Comparison of ENCODE assay signal across 9 cellular contexts in the genomic region with DNA sequence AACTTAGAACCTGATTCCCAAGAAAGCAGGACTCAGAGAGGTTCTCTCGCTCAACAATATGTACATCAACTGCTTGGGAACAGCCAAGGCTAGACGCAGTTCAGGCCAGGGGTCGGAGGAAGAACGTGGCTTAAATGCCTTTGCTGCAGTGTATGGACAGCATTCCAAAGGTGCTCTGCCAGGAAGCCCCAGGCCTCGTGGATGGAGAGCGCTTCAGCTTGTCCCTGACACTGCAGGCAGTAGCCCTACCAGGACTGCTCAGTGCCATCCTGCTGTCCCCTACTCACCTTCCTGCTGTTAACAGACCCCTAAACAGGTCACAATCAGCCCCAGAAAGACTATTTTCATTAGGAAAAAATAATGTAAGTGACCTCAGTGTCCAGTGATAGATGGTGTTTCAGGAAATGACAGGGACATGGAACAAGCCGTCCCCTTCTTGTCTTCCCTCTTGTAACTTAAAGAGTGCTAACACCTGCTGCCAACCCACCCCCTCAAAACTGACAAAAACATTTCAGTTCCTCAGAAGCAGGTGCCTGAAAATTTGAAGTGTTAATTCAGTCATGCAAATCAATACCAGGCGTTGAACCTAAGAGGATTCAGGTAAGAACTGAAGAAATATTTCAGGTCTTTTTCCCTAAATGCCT. TPM values are rescaled to one million over a fixed set of nuclear protein-coding genes. Genes with fewer than 3 reads are reported as not detected.
DNase-seq lines count a peak whose midpoint lies in the region; ATAC-seq and TF ChIP-seq lines count a peak whose summit lies in the region.
"Had no signal": no experiment of that assay in that cellular context is flagged by ENCODE, and none has a peak within 500 bp of the region (broad histone marks: within the 10 kb centered on the region; RNA-seq: fewer than 3 reads in every experiment).

No MANE protein-coding gene starts in this region.

- H3K27ac ChIP-seq in upper lobe of left lung, result peak overlapping the region in 2 of 4 donors; percentile 45 to 58

- TF ChIP-seq CTCF in GM12864 (IDR thresholded peaks at IDR 0.05; ENCODE audit: low read depth, low read length, missing control alignments) (no peak), upper lobe of left lung (IDR thresholded peaks at IDR 0.05) (no peak)

- ATAC-seq in GM21360 (IDR thresholded peaks at IDR 0.05; ENCODE audit: unreplicated experiment) (peak; percentile 39), HG03175 (IDR thresholded peaks at IDR 0.05; ENCODE audit: unreplicated experiment) (peak; percentile 58), upper lobe of left lung (ENCODE audit: low FRiP score in 2 of 2) (no peak)
- no peak for ATAC-seq in activated T-cell treated with anti-CD3 and anti-CD28 coated beads, Interleukin-2, amount 50 U/mL, for 4 hours

- DNase-seq in GM12864 (ENCODE audit: low read depth) (no peak), iris pigment epithelial cell (ENCODE audit: low read depth) (peak; percentile 72), DMS 273 treated with DMSO at 0.1 percent for 48 hours (lab: John Stamatoyannopoulos, UW) (no peak), upper lobe of left lung (no peak)
- no peak for DNase-seq in activated T-cell treated with anti-CD3 and anti-CD28 coated beads, Interleukin-2, amount 50 U/mL, for 4 hours
- no peak for DNase-seq in activated CD8-positive, alpha-beta memory T cell treated with anti-CD3 and anti-CD28 coated beads for 24 hours
- DNase-seq: Calu3 had no signal

- peaks cover 25% of the 10 kb centered on the region for H3K36me3 Mint-ChIP-seq in activated T-cell treated with anti-CD3 and anti-CD28 coated beads, Interleukin-2, amount 50 U/mL, for 4 hours (ENCODE audit: insufficient read depth)

- H3K4me3 Mint-ChIP-seq in activated T-cell treated with anti-CD3 and anti-CD28 coated beads, Interleukin-2, amount 50 U/mL, for 4 hours, result no peak overlapping the region

- TF ChIP-seq POLR2A in upper lobe of left lung (IDR thresholded peaks at IDR 0.05), result no peak

- peaks cover 6% of the 10 kb centered on the region for H3K9me3 Mint-ChIP-seq in activated T-cell treated with anti-CD3 and anti-CD28 coated beads, Interleukin-2, amount 50 U/mL, for 4 hours

- H3K4me3 ChIP-seq in GM12864 (ENCODE audit: low read depth, low read length), result peak overlapping the region; percentile 15; the same call in 1 of the 2 replicates
- no peak overlapping the region for H3K4me3 ChIP-seq in upper lobe of left lung

- peaks cover 34 to 66% (median 58%) of the 10 kb centered on the region in 4 donors for H3K4me1 ChIP-seq in upper lobe of left lung

- H3K27me3 ChIP-seq in upper lobe of left lung, result no peaks in the 10 kb centered on the region

- no peaks in the 10 kb centered on the region for H3K9me3 ChIP-seq in upper lobe of left lung

- peaks cover 24% of the 10 kb centered on the region for H3K4me1 Mint-ChIP-seq in activated T-cell treated with anti-CD3 and anti-CD28 coated beads, Interleukin-2, amount 50 U/mL, for 4 hours (ENCODE audit: low read depth)

- H3K27me3 Mint-ChIP-seq in activated T-cell treated with anti-CD3 and anti-CD28 coated beads, Interleukin-2, amount 50 U/mL, for 4 hours (ENCODE audit: low read depth), result no peaks in the 10 kb centered on the region

- TF ChIP-seq EP300 in upper lobe of left lung (IDR thresholded peaks at IDR 0.05), result peak in 1 of 4 donors; percentile 80

- H3K36me3 ChIP-seq in upper lobe of left lung, result no peaks in the 10 kb centered on the region

- 73 to 74% methylated on average over 8 of the region's 8 CpGs for WGBS in upper lobe of left lung, 2 donors

RNA-seq across cellular contexts. Expression of gene CREB3L2, which starts 16.5 kb away (rescaled TPM):
- total RNA-seq in activated T-cell treated with anti-CD3 and anti-CD28 coated beads, Interleukin-2, amount 50 U/mL, for 4 hours, result 10 to 100 TPM; 28.1 to 34.6 (median 29.8) TPM
- total RNA-seq in upper lobe of left lung, result 10 to 100 TPM; 26.9 to 73.5 (median 34.2) TPM

Comparison
In these comparisons a context has a peak if more than half of its experiments do, and no peak if none do; other contexts are left out.
1. ATAC-seq: peak in GM21360 (single experiment) and HG03175 (single experiment); none in activated T-cell treated with anti-CD3 and anti-CD28 coated beads, Interleukin-2, amount 50 U/mL, for 4 hours (0 of 2) and upper lobe of left lung (0 of 2).